In the genomic region with DNA sequence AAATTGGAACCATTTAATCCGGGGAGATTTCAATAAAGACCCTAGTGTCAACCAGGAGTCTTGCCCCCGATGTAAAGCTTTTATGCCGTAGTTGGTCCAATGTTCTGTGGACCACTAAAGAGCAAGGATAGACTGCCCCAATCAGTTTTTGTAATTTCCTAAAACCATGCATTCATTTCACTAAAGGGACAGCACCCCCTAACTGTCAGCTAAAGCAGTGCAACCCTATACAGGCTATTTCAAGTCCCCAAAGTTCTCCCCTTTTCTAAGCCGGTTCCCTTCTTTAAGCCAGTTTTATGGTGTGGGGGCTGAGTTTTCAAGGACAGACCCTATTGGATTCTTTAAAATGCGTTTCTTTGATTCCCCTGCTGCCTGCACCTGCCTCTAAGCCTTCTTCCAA, we compare ENCODE assay signal across 13 cellular contexts. TPM values are rescaled to one million over a fixed set of nuclear protein-coding genes. Genes with fewer than 3 reads are reported as not detected.
DNase-seq lines count a peak whose midpoint lies in the region; ATAC-seq and TF ChIP-seq lines count a peak whose summit lies in the region.
"Had no signal": no experiment of that assay in that cellular context is flagged by ENCODE, and none has a peak within 500 bp of the region (broad histone marks: within the 10 kb centered on the region; RNA-seq: fewer than 3 reads in every experiment).

No MANE protein-coding gene starts in this region.

- H3K27me3 ChIP-seq in esophagus muscularis mucosa = peaks cover 0 to 20% (median 0%) of the 10 kb centered on the region in 4 donors
- H3K27me3 ChIP-seq: BLaER1 had no signal

- H3K27me3 Mint-ChIP-seq in activated T-cell treated with anti-CD3 and anti-CD28 coated beads, Interleukin-2, amount 50 U/mL, for 4 hours (ENCODE audit: low read depth) = peaks cover 9% of the 10 kb centered on the region

- no peaks in the 10 kb centered on the region for H3K4me1 ChIP-seq in esophagus muscularis mucosa
- H3K4me1 ChIP-seq: sigmoid colon had no signal

- no peak for TF ChIP-seq EP300 in esophagus muscularis mucosa (IDR thresholded peaks at IDR 0.05)

- H3K4me3 Mint-ChIP-seq in activated T-cell treated with anti-CD3 and anti-CD28 coated beads, Interleukin-2, amount 50 U/mL, for 4 hours = no peak overlapping the region

- H3K27ac ChIP-seq in 22Rv1 (no peak overlapping the region), esophagus muscularis mucosa (replicated peaks in 1 of 4) (no peak overlapping the region)
- H3K27ac ChIP-seq: BLaER1, sigmoid colon had no signal

- peak; percentile 22 for DNase-seq in OCI-M1 (lab: John Stamatoyannopoulos, UW)
- DNase-seq in fibroblast of pulmonary artery (ENCODE audit: low read depth) = no peak
- DNase-seq in activated T-cell treated with anti-CD3 and anti-CD28 coated beads, Interleukin-2, amount 50 U/mL, for 4 hours = no peak
- DNase-seq in esophagus muscularis mucosa (ENCODE audit: extremely low spot score) = no peak
- no peak for DNase-seq in NCI-H226
- DNase-seq: NCI-H524 treated with DMSO at 0.1 percent for 48 hours, sigmoid colon had no signal

- ATAC-seq in activated T-cell treated with anti-CD3 and anti-CD28 coated beads, Interleukin-2, amount 50 U/mL, for 4 hours = no peak
- no peak for ATAC-seq in HG02981 (IDR thresholded peaks at IDR 0.05; ENCODE audit: unreplicated experiment)

- no peaks in the 10 kb centered on the region for H3K9me3 Mint-ChIP-seq in activated T-cell treated with anti-CD3 and anti-CD28 coated beads, Interleukin-2, amount 50 U/mL, for 4 hours

- H3K36me3 ChIP-seq in esophagus muscularis mucosa = no peaks in the 10 kb centered on the region
- H3K36me3 ChIP-seq: BLaER1, sigmoid colon had no signal

- no peaks in the 10 kb centered on the region for H3K4me1 Mint-ChIP-seq in activated T-cell treated with anti-CD3 and anti-CD28 coated beads, Interleukin-2, amount 50 U/mL, for 4 hours (ENCODE audit: low read depth)

- TF ChIP-seq POLR2A in esophagus muscularis mucosa (IDR thresholded peaks at IDR 0.05; ENCODE audit: low read depth) = no peak

- WGBS in esophagus muscularis mucosa = 64% methylated on average over 5 of the region's 5 CpGs

- H3K4me3 ChIP-seq in fibroblast of pulmonary artery (replicated peaks; ENCODE audit: low read depth, low read length) (no peak overlapping the region), esophagus muscularis mucosa (no peak overlapping the region)
- H3K4me3 ChIP-seq: BLaER1, sigmoid colon had no signal

- intact Hi-C loops in esophagus muscularis mucosa (cut with DNase I) = no loop called here

- no peaks in the 10 kb centered on the region for H3K36me3 Mint-ChIP-seq in activated T-cell treated with anti-CD3 and anti-CD28 coated beads, Interleukin-2, amount 50 U/mL, for 4 hours (ENCODE audit: insufficient read depth)

- no peaks in the 10 kb centered on the region for H3K9me3 ChIP-seq in esophagus muscularis mucosa
- H3K9me3 ChIP-seq: BLaER1, sigmoid colon had no signal

- TF ChIP-seq CTCF in 22Rv1 (IDR thresholded peaks at IDR 0.05) = peak; percentile 41
- peak; percentile 62 for TF ChIP-seq CTCF in GM12872 (IDR thresholded peaks at IDR 0.05; ENCODE audit: insufficient read depth, low read depth, low read length)
- peak; percentile 39 for TF ChIP-seq CTCF in fibroblast of pulmonary artery (IDR thresholded peaks at IDR 0.05; ENCODE audit: low read length, missing control alignments)
- peak in 1 of 3 experiments; percentile 19 for TF ChIP-seq CTCF in esophagus muscularis mucosa (IDR thresholded peaks at IDR 0.05)

RNA-seq across cellular contexts. Expression of gene PDPN, which starts 12.7 kb away (rescaled TPM):
- total RNA-seq in activated T-cell treated with anti-CD3 and anti-CD28 coated beads, Interleukin-2, amount 50 U/mL, for 4 hours = under 1 TPM in 1 of 3 donors, not detected in 2; 0.46 TPM
- 10 to 100 TPM in 3 of 4 donors, 1 to 10 TPM in 1; 6.9 to 23.6 (median 17.1) TPM for total RNA-seq in esophagus muscularis mucosa

RNA-seq across cellular contexts. Expression of gene LRRC38, which starts 57.1 kb away (rescaled TPM):
- total RNA-seq in activated T-cell treated with anti-CD3 and anti-CD28 coated beads, Interleukin-2, amount 50 U/mL, for 4 hours = not detected
- under 1 TPM in 1 of 4 donors, not detected in 3; 0.17 TPM for total RNA-seq in esophagus muscularis mucosa
- total RNA-seq: glomerular endothelial cell, mesenteric fat pad, sigmoid colon had no signal

Comparison
In these comparisons a context has a peak if more than half of its experiments do, and no peak if none do; other contexts are left out.
1. RNA of gene PDPN, which starts 12.7 kb away (total RNA-seq): 6.9 to 23.6 TPM in esophagus muscularis mucosa; 0.46 TPM in activated T-cell treated with anti-CD3 and anti-CD28 coated beads, Interleukin-2, amount 50 U/mL, for 4 hours; every median in the first group is over 4 times any median in the second.